Comparison of ENCODE assay signal across 16 cellular contexts in genomic region chr4:107213880-107214279, GRCh38.
DNase-seq lines count a peak whose midpoint lies in the region; ATAC-seq and TF ChIP-seq lines count a peak whose summit lies in the region.
"Had no signal": no experiment of that assay in that cellular context is flagged by ENCODE, and none has a peak within 500 bp of the region (broad histone marks: within the 10 kb centered on the region; RNA-seq: fewer than 3 reads in every experiment).

No MANE protein-coding gene starts in this region.

- DNase-seq in AG20443 (ENCODE audit: low spot score) (peak; percentile 14), NCI-H226 (peak; percentile 46), fibroblast of gingiva (ENCODE audit: low read depth) (peak; percentile 20), omental fat pad (ENCODE audit: low spot score) (no peak), DMS114 treated with DMSO at 0.1 percent for 48 hours (lab: John Stamatoyannopoulos, UW; ENCODE audit: unreplicated experiment) (no peak), caudate nucleus (lab: John Stamatoyannopoulos, UW) (no peak), AML-193 (lab: John Stamatoyannopoulos, UW) (no peak)
- DNase-seq: Caco-2; CD4-positive, CD25-positive, alpha-beta regulatory T cell; Karpas-422; MG63; NCI-H1092; NCI-H146; NCI-H2081; NCI-H510A treated with DMSO at 0.1 percent for 48 hours; PC-9 had no signal

- H3K27ac ChIP-seq in caudate nucleus (ENCODE audit: low read depth, low read length) = no peak overlapping the region
- H3K27ac ChIP-seq: PC-9 had no signal

- TF ChIP-seq CTCF in omental fat pad (IDR thresholded peaks at IDR 0.05) = no peak

- ATAC-seq in omental fat pad (ENCODE audit: low FRiP score) = peak; percentile 28

Comparison
In these comparisons a context has a peak if more than half of its experiments do, and no peak if none do; other contexts are left out.
1. DNase-seq: peak in AG20443 (single experiment), NCI-H226 (single experiment) and fibroblast of gingiva (single experiment); none in omental fat pad (single experiment), DMS114 treated with DMSO at 0.1 percent for 48 hours (single experiment), caudate nucleus (0 of 61) and AML-193 (0 of 2).